Comparison of ENCODE assay signal across 10 cellular contexts in the genomic region with DNA sequence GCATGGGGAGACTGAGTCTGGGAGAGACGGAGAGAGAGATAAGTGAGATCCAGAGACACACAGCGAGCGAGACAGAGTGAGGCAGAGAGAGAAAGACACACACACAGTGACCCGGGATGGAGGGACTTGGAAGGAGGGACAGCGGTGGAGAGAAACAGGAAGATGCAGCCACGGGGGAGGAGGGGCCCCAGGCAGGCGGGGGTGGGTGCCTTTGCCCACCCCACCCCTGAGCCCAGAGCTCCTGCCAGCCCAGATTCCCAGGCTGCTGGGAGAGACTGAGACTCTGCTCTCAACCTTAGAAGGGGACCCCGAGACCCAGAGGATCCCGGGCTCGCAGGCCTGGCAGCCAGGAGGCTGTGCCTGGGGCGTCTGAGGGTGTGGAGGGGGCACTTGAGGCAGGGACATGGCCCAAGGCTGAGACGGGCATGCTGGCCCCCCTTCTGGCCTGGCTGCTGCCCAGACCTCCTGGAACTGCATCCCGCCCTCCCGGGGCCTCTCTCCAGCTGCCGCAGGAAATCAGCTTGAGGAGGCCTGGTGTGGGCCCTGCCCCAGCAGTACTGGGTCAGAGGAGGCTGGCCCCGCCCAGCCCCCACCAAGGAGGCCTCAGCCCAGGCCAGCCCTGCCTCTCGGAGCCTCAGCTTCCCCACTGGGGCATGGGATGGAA. TPM values are rescaled to one million over a fixed set of nuclear protein-coding genes. Genes with fewer than 3 reads are reported as not detected.
A peak's percentile ranks its signal among the peaks of the same experiment; 100 is the strongest.
DNase-seq lines count a peak whose midpoint lies in the region; ATAC-seq and TF ChIP-seq lines count a peak whose summit lies in the region.
"Had no signal": no experiment of that assay in that cellular context is flagged by ENCODE, and none has a peak within 500 bp of the region (broad histone marks: within the 10 kb centered on the region; RNA-seq: fewer than 3 reads in every experiment).

No MANE protein-coding gene starts in this region.

- peak overlapping the region; percentile 89 for H3K27ac ChIP-seq in SJCRH30

- no peaks in the 10 kb centered on the region for H3K27me3 Mint-ChIP-seq in osteocyte (ENCODE audit: unreplicated experiment)

- DNase-seq in AG10803 (ENCODE audit: low read depth) (peak; percentile 91), SJCRH30 (peak; percentile 95 to 96), globus pallidus (ENCODE audit: low spot score) (peak; percentile 54), osteocyte (ENCODE audit: extremely low spot score, unreplicated experiment) (peak; percentile 93), DMS53 (lab: John Stamatoyannopoulos, UW) (no peak), NCI-H1105 (lab: John Stamatoyannopoulos, UW) (no peak)
- no peak for DNase-seq in activated CD4-positive, CD25-positive, alpha-beta regulatory T cell (lab: John Stamatoyannopoulos, UW)
- DNase-seq: stimulated activated CD4-positive, alpha-beta T cell treated with anti-CD3 and anti-CD28 coated beads, Interleukin-2, amount 100 ng/mL, for 24 hours had no signal

- H3K9me3 ChIP-seq in SJCRH30 (replicated peaks) = no peaks in the 10 kb centered on the region

- peak overlapping the region; percentile 96 for H3K27ac Mint-ChIP-seq in osteocyte (ENCODE audit: unreplicated experiment)
- H3K27ac Mint-ChIP-seq: activated T-helper 2 cell treated with anti-CD3 and anti-CD28 coated beads, Interferon-gamma antibody, Interleukin-2, Interleukin-4, amounts not matched to agents 10 μg/mL and 5 μg/mL and 100 μg/mL, durations not matched to agents 14 hours and 24 hours and 36 hours had no signal

- no peak for ATAC-seq in HG02642 (IDR thresholded peaks at IDR 0.05; ENCODE audit: poor library complexity, unreplicated experiment)

- peaks cover 67% of the 10 kb centered on the region for H3K4me1 Mint-ChIP-seq in osteocyte (ENCODE audit: unreplicated experiment)

- H3K4me3 ChIP-seq in AG10803 (ENCODE audit: low read length) (peak overlapping the region; percentile 29), SJCRH30 (peak overlapping the region; percentile 50)

- no peaks in the 10 kb centered on the region for H3K9me3 Mint-ChIP-seq in osteocyte (ENCODE audit: unreplicated experiment)
- H3K9me3 Mint-ChIP-seq: activated T-helper 2 cell treated with anti-CD3 and anti-CD28 coated beads, Interferon-gamma antibody, Interleukin-2, Interleukin-4, amounts not matched to agents 10 μg/mL and 5 μg/mL and 100 μg/mL, durations not matched to agents 14 hours and 24 hours and 36 hours had no signal

- peak overlapping the region; percentile 64 for H3K4me3 Mint-ChIP-seq in osteocyte (ENCODE audit: unreplicated experiment)

- TF ChIP-seq CTCF in AG10803 (conservative IDR thresholded peaks at IDR 0.05; ENCODE audit: low read length) (no peak), osteocyte (IDR thresholded peaks at IDR 0.05) (no peak)

- H3K27me3 ChIP-seq in SJCRH30 = no peaks in the 10 kb centered on the region

- peaks cover 40% of the 10 kb centered on the region for H3K36me3 Mint-ChIP-seq in osteocyte (ENCODE audit: unreplicated experiment)

- peaks cover 19% of the 10 kb centered on the region for H3K36me3 ChIP-seq in SJCRH30

- peaks cover 39% of the 10 kb centered on the region for H3K4me1 ChIP-seq in SJCRH30

RNA-seq across cellular contexts. Expression of a gene that starts 18.1 kb away (rescaled TPM):
- not detected in 2 replicates for total RNA-seq in SJCRH30 (2014; rRNA removed; shearing (Covaris generic))
- total RNA-seq in osteocyte = not detected in 2 replicates
- total RNA-seq: activated T-helper 2 cell treated with anti-CD3 and anti-CD28 coated beads, Interferon-gamma antibody, Interleukin-2, Interleukin-4, amounts not matched to agents 10 μg/mL and 5 μg/mL and 100 μg/mL, durations not matched to agents 14 hours and 24 hours and 36 hours had no signal

RNA-seq across cellular contexts. Expression of a gene that starts 32.6 kb away (rescaled TPM):
- not detected in 2 replicates for total RNA-seq in SJCRH30 (2014; rRNA removed; shearing (Covaris generic))
- not detected in 2 replicates for total RNA-seq in osteocyte
- total RNA-seq: activated T-helper 2 cell treated with anti-CD3 and anti-CD28 coated beads, Interferon-gamma antibody, Interleukin-2, Interleukin-4, amounts not matched to agents 10 μg/mL and 5 μg/mL and 100 μg/mL, durations not matched to agents 14 hours and 24 hours and 36 hours had no signal

RNA-seq across cellular contexts. Expression of a gene that starts 45.4 kb away (rescaled TPM):
- total RNA-seq in SJCRH30 (2014; rRNA removed; shearing (Covaris generic)) = 91.1 and 95.8 TPM in 2 replicates
- 316 and 358 TPM in 2 replicates for total RNA-seq in osteocyte

Comparison
In these comparisons a context has a peak if more than half of its experiments do, and no peak if none do; other contexts are left out.
1. DNase-seq: peak in AG10803 (single experiment), SJCRH30 (2 of 2), globus pallidus (single experiment) and osteocyte (single experiment); none in DMS53 (single experiment), activated CD4-positive, CD25-positive, alpha-beta regulatory T cell (0 of 4) and NCI-H1105 (single experiment).